21 cellular contexts compared by ENCODE assay signal in the genomic region with DNA sequence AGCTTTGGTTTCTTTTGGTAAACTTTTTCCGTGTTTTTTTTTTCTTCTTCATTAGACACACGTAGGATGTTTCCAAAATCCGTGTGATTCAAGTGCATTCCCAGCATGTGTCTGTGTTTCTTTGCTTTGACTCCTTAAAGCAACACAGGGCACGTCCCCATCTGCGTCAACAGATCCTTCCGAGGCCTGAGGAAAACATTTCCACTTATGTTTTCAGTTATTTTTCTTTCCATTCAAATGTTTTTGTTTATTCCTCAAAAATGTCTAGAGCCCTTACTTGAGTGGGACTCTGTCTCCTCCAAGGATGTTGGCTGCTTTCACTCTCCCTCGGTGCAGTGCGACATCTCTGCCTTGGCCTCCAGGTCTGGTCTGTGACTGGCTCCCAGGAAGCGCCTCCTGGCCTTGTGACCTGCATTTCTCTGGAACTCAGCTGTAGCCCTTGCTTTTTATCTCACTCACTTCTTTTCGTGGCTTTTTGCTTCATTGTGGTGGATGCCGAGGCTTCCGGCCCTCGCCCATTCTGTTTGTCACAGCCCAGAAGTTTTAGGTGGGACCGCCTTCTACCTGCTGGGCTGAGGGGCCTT. TPM values are rescaled to one million over a fixed set of nuclear protein-coding genes. Genes with fewer than 3 reads are reported as not detected.
DNase-seq lines count a peak whose midpoint lies in the region; ATAC-seq and TF ChIP-seq lines count a peak whose summit lies in the region.
"Had no signal": no experiment of that assay in that cellular context is flagged by ENCODE, and none has a peak within 500 bp of the region (broad histone marks: within the 10 kb centered on the region; RNA-seq: fewer than 3 reads in every experiment).

No MANE protein-coding gene starts in this region.

- no peaks in the 10 kb centered on the region for H3K9me2 ChIP-seq in MM.1S (replicated peaks; ENCODE audit: insufficient read depth, low read length)

- H3K9me3 Mint-ChIP-seq in activated naive CD4-positive, alpha-beta T cell treated with anti-CD3 and anti-CD28 coated beads, Interleukin-2, amount 50 U/mL, for 72 hours: no peaks in the 10 kb centered on the region
- no peaks in the 10 kb centered on the region for H3K9me3 Mint-ChIP-seq in nephron progenitor cell
- H3K9me3 Mint-ChIP-seq: activated naive CD4-positive, alpha-beta T cell treated with anti-CD3 and anti-CD28 coated beads for 36 hours; CD4-positive, CD25-positive, alpha-beta regulatory T cell had no signal

- H3K4me2 ChIP-seq in MM.1S (ENCODE audit: low read depth, low read length): no peak overlapping the region
- H3K4me2 ChIP-seq: A549, smooth muscle cell had no signal

- H3K27ac ChIP-seq in coronary artery (no peak overlapping the region), thyroid gland (peak overlapping the region in 2 of 3 donors; percentile 55 to 56), MM.1S (ENCODE audit: low read length) (no peak overlapping the region)
- H3K27ac ChIP-seq: A549, uterus had no signal

- no peaks in the 10 kb centered on the region for H4K20me1 ChIP-seq in MM.1S (ENCODE audit: insufficient read depth, low read length)

- peak overlapping the region; percentile 31 to 69 for H3K27ac Mint-ChIP-seq in activated naive CD4-positive, alpha-beta T cell treated with anti-CD3 and anti-CD28 coated beads, Interleukin-2, amount 50 U/mL, for 72 hours
- peak overlapping the region; percentile 64 for H3K27ac Mint-ChIP-seq in nephron progenitor cell
- H3K27ac Mint-ChIP-seq: activated naive CD4-positive, alpha-beta T cell treated with anti-CD3 and anti-CD28 coated beads for 36 hours; CD4-positive, CD25-positive, alpha-beta regulatory T cell had no signal

- no peaks in the 10 kb centered on the region for H3F3A ChIP-seq in MM.1S (ENCODE audit: insufficient read depth, low read length)

- H3K27me3 ChIP-seq in thyroid gland: no peaks in the 10 kb centered on the region
- H3K27me3 ChIP-seq in MM.1S (replicated peaks; ENCODE audit: insufficient read depth, low read length): peaks cover 97% of the 10 kb centered on the region
- H3K27me3 ChIP-seq: uterus had no signal

- ATAC-seq in activated naive CD4-positive, alpha-beta T cell treated with anti-CD3 and anti-CD28 coated beads, Interleukin-2, amount 50 U/mL, for 72 hours: no peak
- ATAC-seq in GM21360 (IDR thresholded peaks at IDR 0.05; ENCODE audit: unreplicated experiment): no peak
- ATAC-seq: A549, left cardiac atrium had no signal

- no peak overlapping the region for H2AFZ ChIP-seq in MM.1S (ENCODE audit: low read length)

- H3K79me2 ChIP-seq in MM.1S (ENCODE audit: low read length): no peaks in the 10 kb centered on the region

- H3K4me3 ChIP-seq in coronary artery (no peak overlapping the region), thyroid gland (replicated peaks in 1 of 3) (no peak overlapping the region), MM.1S (ENCODE audit: low read length) (no peak overlapping the region)
- H3K4me3 ChIP-seq: A549, smooth muscle cell, uterus had no signal

- intact Hi-C loops in thyroid gland (cut with DNase I): no loop called here

- no peak for TF ChIP-seq CTCF in coronary artery (IDR thresholded peaks at IDR 0.05)
- TF ChIP-seq CTCF in nephron progenitor cell (IDR thresholded peaks at IDR 0.05): no peak
- no peak for TF ChIP-seq CTCF in thyroid gland (IDR thresholded peaks at IDR 0.05)
- no peak for TF ChIP-seq CTCF in MM.1S (IDR thresholded peaks at IDR 0.05; ENCODE audit: low read length)

- no peaks in the 10 kb centered on the region for H3K36me3 Mint-ChIP-seq in activated naive CD4-positive, alpha-beta T cell treated with anti-CD3 and anti-CD28 coated beads, Interleukin-2, amount 50 U/mL, for 72 hours
- H3K36me3 Mint-ChIP-seq in nephron progenitor cell (ENCODE audit: low read depth): no peaks in the 10 kb centered on the region
- H3K36me3 Mint-ChIP-seq: CD4-positive, CD25-positive, alpha-beta regulatory T cell had no signal

- no peak overlapping the region for H3K9ac ChIP-seq in MM.1S (ENCODE audit: low read length)

- TF ChIP-seq POLR2A in thyroid gland (IDR thresholded peaks at IDR 0.05): no peak

- H3K36me3 ChIP-seq in thyroid gland (no peaks in the 10 kb centered on the region), MM.1S (replicated peaks; ENCODE audit: insufficient read depth, low read length) (no peaks in the 10 kb centered on the region)
- H3K36me3 ChIP-seq: uterus had no signal

- H3K27me3 Mint-ChIP-seq in nephron progenitor cell (ENCODE audit: low read depth, poor library complexity): peaks cover 16% of the 10 kb centered on the region

- H3K4me3 Mint-ChIP-seq in nephron progenitor cell: no peak overlapping the region
- H3K4me3 Mint-ChIP-seq: activated naive CD4-positive, alpha-beta T cell treated with anti-CD3 and anti-CD28 coated beads for 36 hours; CD4-positive, CD25-positive, alpha-beta regulatory T cell had no signal

- H3K9me3 ChIP-seq in thyroid gland (no peaks in the 10 kb centered on the region), MM.1S (replicated peaks; ENCODE audit: insufficient read depth, low read length) (no peaks in the 10 kb centered on the region)
- H3K9me3 ChIP-seq: A549, uterus had no signal

- peak in 1 of 2 donors; percentile 35 for DNase-seq in activated naive CD4-positive, alpha-beta T cell treated with anti-CD3 and anti-CD28 coated beads, Interleukin-2, amount 50 U/mL, for 72 hours (ENCODE audit: low spot score in 2 of 2)
- no peak for DNase-seq in activated naive CD4-positive, alpha-beta T cell treated with anti-CD3 and anti-CD28 coated beads, Interleukin-2, amount 50 U/mL, for 16 hours
- DNase-seq in coronary artery (ENCODE audit: low spot score) (peak; percentile 59), nephron progenitor cell (no peak), thyroid gland (no peak), T1000 (lab: John Stamatoyannopoulos, UW) (no peak), MM.1S (no peak)
- DNase-seq: activated naive CD4-positive, alpha-beta T cell treated with anti-CD3 and anti-CD28 coated beads for 36 hours; CD4-positive, CD25-positive, alpha-beta regulatory T cell; effector memory CD4-positive, alpha-beta T cell; hypothalamus; KBM-7; left cardiac atrium; NCI-H1048; NCI-H2081 treated with DMSO at 0.1 percent for 48 hours; NCI-H524 treated with DMSO at 0.1 percent for 48 hours; occipital lobe had no signal

- H3K4me1 ChIP-seq in thyroid gland (peaks cover 4 to 46% of the 10 kb centered on the region in 2 donors), MM.1S (ENCODE audit: low read length) (no peaks in the 10 kb centered on the region)
- H3K4me1 ChIP-seq: A549, uterus had no signal

- H3K4me1 Mint-ChIP-seq in nephron progenitor cell: peaks cover 42% of the 10 kb centered on the region
- H3K4me1 Mint-ChIP-seq: CD4-positive, CD25-positive, alpha-beta regulatory T cell had no signal

- WGBS in thyroid gland, 2 donors: 58 to 62% methylated on average over 14 of the region's 14 CpGs

RNA-seq across cellular contexts. Expression of gene SLC19A1, which starts 31.3 kb away (rescaled TPM):
- total RNA-seq in activated naive CD4-positive, alpha-beta T cell treated with anti-CD3 and anti-CD28 coated beads, Interleukin-2, amount 50 U/mL, for 72 hours: 10 to 100 TPM; 24.9 to 62.5 TPM
- 10 to 100 TPM in 3 of 4 donors, 1 to 10 TPM in 1; 7.6 to 15.5 (median 12.2) TPM for total RNA-seq in thyroid gland

Comparison
In these comparisons a context has a peak if more than half of its experiments do, and no peak if none do; other contexts are left out.
1. H3K27ac ChIP-seq: peak in thyroid gland (2 of 3); none in coronary artery (0 of 2) and MM.1S (single experiment).